8 cellular contexts compared by ENCODE assay signal in genomic region chr19:36139473-36140288, GRCh38. TPM values are rescaled to one million over a fixed set of nuclear protein-coding genes. Genes with fewer than 3 reads are reported as not detected.
DNase-seq lines count a peak whose midpoint lies in the region; ATAC-seq and TF ChIP-seq lines count a peak whose summit lies in the region.

TSS of gene CAPNS1 (plus strand) at chr19:36140066. CDS start at chr19:36141012, 946 bp downstream.

- H3K4me1 ChIP-seq in HUES64 (ENCODE audit: insufficient read depth, low read length) (no peaks in the 10 kb centered on the region; the same call in 1 of the 2 replicates), OCI-LY1 (ENCODE audit: insufficient read depth, low read length, severe bottlenecking) (peaks cover 22% of the 10 kb centered on the region)

- DNase-seq in DMS 273 (lab: John Stamatoyannopoulos, UW; ENCODE audit: unreplicated experiment) = peak; percentile 98
- DNase-seq in activated CD8-positive, alpha-beta memory T cell treated with anti-CD3 and anti-CD28 coated beads, Interleukin-2, amount 50 U/mL, for 48 hours = peak; percentile 98
- peak; percentile 96 for DNase-seq in epidermal melanocyte (ENCODE audit: insufficient read length, low spot score)
- DNase-seq in mucosa of gallbladder (ENCODE audit: low spot score) = peak; percentile 98
- peak; percentile 74 to 89 for DNase-seq in stimulated activated CD8-positive, alpha-beta memory T cell treated with anti-CD3 and anti-CD28 coated beads, Interleukin-4, amount 100 ng/mL, for 4 hours (ENCODE audit: low read depth in 2 of 2, low spot score in 1 of 2)

- ATAC-seq in GM21447 (IDR thresholded peaks at IDR 0.05; ENCODE audit: unreplicated experiment) = peak; percentile 68

- TF ChIP-seq CTCF in OCI-LY1 (IDR thresholded peaks at IDR 0.05; ENCODE audit: low read length) = peak; percentile 33; the same call in 1 of the 2 replicates

- H3K27ac ChIP-seq in HUES64 (ENCODE audit: low read depth, low read length) (peak within 1 kb of the TSS; percentile 92), OCI-LY1 (ENCODE audit: low read depth, low read length, poor library complexity, severe bottlenecking) (peak within 1 kb of the TSS; percentile 80)

- H3K79me2 ChIP-seq in OCI-LY1 (ENCODE audit: insufficient read depth, low read length) = no peaks in the 10 kb centered on the region

- no peaks in the 10 kb centered on the region for H3F3A ChIP-seq in OCI-LY1 (ENCODE audit: insufficient read depth, low read length)

- H4K20me1 ChIP-seq in OCI-LY1 (ENCODE audit: insufficient read depth, low read length) = no peaks in the 10 kb centered on the region

- no peaks in the 10 kb centered on the region for H3K27me3 ChIP-seq in HUES64 (ENCODE audit: insufficient read depth, low read length)
- H3K27me3 ChIP-seq in OCI-LY1 (ENCODE audit: insufficient read depth, low read length) = no peaks in the 10 kb centered on the region

- no peak within 1 kb of the TSS for H2AFZ ChIP-seq in OCI-LY1 (ENCODE audit: low read length)

- H3K9ac ChIP-seq in HUES64 (ENCODE audit: low read depth, low read length) (peak within 1 kb of the TSS; percentile 91), OCI-LY1 (ENCODE audit: low read length) (peak within 1 kb of the TSS; percentile 94)

- H3K9me3 ChIP-seq in HUES64 (ENCODE audit: insufficient read depth, low read depth, low read length) = no peaks in the 10 kb centered on the region
- H3K9me3 ChIP-seq in OCI-LY1 (ENCODE audit: low read length) = no peaks in the 10 kb centered on the region

- peaks cover 20% of the 10 kb centered on the region for H3K36me3 ChIP-seq in HUES64 (ENCODE audit: insufficient read depth, low read length)
- peaks cover 18% of the 10 kb centered on the region for H3K36me3 ChIP-seq in OCI-LY1 (ENCODE audit: insufficient read depth, low read length)

- H3K4me3 ChIP-seq in HUES64 (ENCODE audit: low read length) (peak within 1 kb of the TSS; percentile 100), OCI-LY1 (ENCODE audit: low read depth, low read length, poor library complexity, severe bottlenecking) (peak within 1 kb of the TSS; percentile 95)

- peak within 1 kb of the TSS; percentile 75 for H3K4me2 ChIP-seq in OCI-LY1 (ENCODE audit: low read length)

- under 1% methylated on average over 74 of the region's 74 CpGs for WGBS in HUES64

- H3K9me2 ChIP-seq in OCI-LY1 (ENCODE audit: low read depth, low read length) = no peaks in the 10 kb centered on the region

RNA-seq across cellular contexts. Expression of gene CAPNS1, which starts in this region (rescaled TPM):
- 376 TPM for polyA plus RNA-seq in HUES64 (2013, experiment 1 of 2)
- polyA plus RNA-seq in HUES64 (2013, experiment 2 of 2) = 356 TPM
- total RNA-seq in mucosa of gallbladder = 584 TPM

Comparison
In these comparisons a context has a peak if more than half of its experiments do, and no peak if none do; other contexts are left out.
1. Peak in every context shown above with its lines: DNase-seq, ATAC-seq, H3K4me3 ChIP-seq and H3K27ac ChIP-seq.